1 cellular context compared by ENCODE assay signal in genomic region chr7:101901661-101902491, GRCh38.
TF ChIP-seq lines count a peak whose summit lies in the region.

No MANE protein-coding gene starts in this region.

TF ChIP-seq in endothelial cell of umbilical vein, 7 proteins besides CTCF, POLR2A, EP300 and RAD21:
- TF ChIP-seq JUN (IDR thresholded peaks at IDR 0.05; ENCODE audit: borderline replicate concordance, insufficient read depth, insufficient read length, low read depth) (no peak), GATA2 (IDR thresholded peaks at IDR 0.05; ENCODE audit: insufficient read depth, insufficient read length, low read depth, low read length) (no peak), MYC (IDR thresholded peaks at IDR 0.05; ENCODE audit: low read depth, low read length) (no peak)
